ENCODE assay signal across 8 cellular contexts in genomic region chr1:235865565-235866206, GRCh38. TPM values are rescaled to one million over a fixed set of nuclear protein-coding genes. Genes with fewer than 3 reads are reported as not detected.
DNase-seq lines count a peak whose midpoint lies in the region; ATAC-seq lines count a peak whose summit lies in the region.

No MANE protein-coding gene starts in this region.

- H3K27me3 ChIP-seq in iPS-20b (ENCODE audit: insufficient read depth, low read length) (peaks cover 30% of the 10 kb centered on the region), stomach smooth muscle (ENCODE audit: control insufficient read depth in 1 of 2, insufficient read depth in 2 of 2, low read length in 2 of 2) (no peaks in the 10 kb centered on the region)

- H3K4me1 ChIP-seq in iPS-20b (ENCODE audit: insufficient read depth, low read length) (no peaks in the 10 kb centered on the region; the same call in 1 of the 2 replicates), stomach smooth muscle (ENCODE audit: control insufficient read depth, insufficient read depth, low read length) (peaks cover 20% of the 10 kb centered on the region)

- H3K4me3 ChIP-seq in iPS-20b (ENCODE audit: low read length) = peak overlapping the region; percentile 65
- peak overlapping the region; percentile 75 to 91 for H3K4me3 ChIP-seq in stomach smooth muscle (ENCODE audit: low read length in 2 of 2)

- POLR2A ChIA-PET in activated CD4-positive, alpha-beta memory T cell treated with anti-CD3 and anti-CD28 coated beads, Interleukin-2, amount 10 ng/mL, durations not matched to agents 7 days and 5 days (lab: Charles Lee) = interaction anchor here (0.8 to 4.2 kb wide), 23 partner anchors 8 to 361 kb away, joined by 3 to 41 read pairs (median 5); partner anchors contain the start of gene B3GALNT2

- H3K27me3 Mint-ChIP-seq in activated CD4-positive, alpha-beta memory T cell treated with anti-CD3 and anti-CD28 coated beads, Interleukin-2, amount 10 ng/mL, durations not matched to agents 7 days and 5 days = no peaks in the 10 kb centered on the region

- peaks cover 22% of the 10 kb centered on the region for H3K36me3 Mint-ChIP-seq in activated CD4-positive, alpha-beta memory T cell treated with anti-CD3 and anti-CD28 coated beads, Interleukin-2, amount 10 ng/mL, durations not matched to agents 7 days and 5 days (ENCODE audit: low read depth)

- no peak for DNase-seq in activated CD4-positive, alpha-beta memory T cell treated with anti-CD3 and anti-CD28 coated beads, Interleukin-2, amount 10 ng/mL, durations not matched to agents 7 days and 5 days
- DNase-seq in GF-D8 (lab: John Stamatoyannopoulos, UW) (no peak), retina (no peak), SK-N-DZ (ENCODE audit: low spot score) (no peak)

- no peaks in the 10 kb centered on the region for H3K9me3 ChIP-seq in iPS-20b (ENCODE audit: insufficient read depth, low read depth, low read length)
- no peaks in the 10 kb centered on the region for H3K9me3 ChIP-seq in stomach smooth muscle (ENCODE audit: control insufficient read depth in 2 of 2, low read length in 2 of 2)

- ATAC-seq in GM18858 (IDR thresholded peaks at IDR 0.05; ENCODE audit: unreplicated experiment) (peak; percentile 1), HG02938 (IDR thresholded peaks at IDR 0.05; ENCODE audit: unreplicated experiment) (peak; percentile 2)

- peak overlapping the region; percentile 87 for H3K27ac Mint-ChIP-seq in activated CD4-positive, alpha-beta memory T cell treated with anti-CD3 and anti-CD28 coated beads, Interleukin-2, amount 10 ng/mL, durations not matched to agents 7 days and 5 days

- H3K4me1 Mint-ChIP-seq in activated CD4-positive, alpha-beta memory T cell treated with anti-CD3 and anti-CD28 coated beads, Interleukin-2, amount 10 ng/mL, durations not matched to agents 7 days and 5 days = peaks cover 53% of the 10 kb centered on the region

- H3K36me3 ChIP-seq in iPS-20b (ENCODE audit: insufficient read depth, low read depth, low read length) (no peaks in the 10 kb centered on the region), stomach smooth muscle (ENCODE audit: control insufficient read depth in 2 of 2, insufficient read depth in 2 of 2, low read length in 2 of 2) (no peaks in the 10 kb centered on the region)

- H3K4me3 Mint-ChIP-seq in activated CD4-positive, alpha-beta memory T cell treated with anti-CD3 and anti-CD28 coated beads, Interleukin-2, amount 10 ng/mL, durations not matched to agents 7 days and 5 days = peak overlapping the region; percentile 91

- CTCF ChIA-PET in activated CD4-positive, alpha-beta memory T cell treated with anti-CD3 and anti-CD28 coated beads, Interleukin-2, amount 10 ng/mL, durations not matched to agents 7 days and 5 days (lab: Charles Lee) = interaction anchor here (0.7 to 4.5 kb wide), 18 partner anchors 8 to 352 kb away, joined by 3 to 88 read pairs (median 4); no protein-coding TSS in a partner anchor

- peak overlapping the region; percentile 25; the same call in 1 of the 2 replicates for H3K9ac ChIP-seq in iPS-20b (ENCODE audit: low read depth, low read length)
- peak overlapping the region; percentile 63 to 94 for H3K9ac ChIP-seq in stomach smooth muscle (ENCODE audit: low read length in 2 of 2)

- H3K27ac ChIP-seq in iPS-20b (ENCODE audit: low read length) (no peak overlapping the region), stomach smooth muscle (ENCODE audit: low read length) (peak overlapping the region; percentile 77)

- H3K9me3 Mint-ChIP-seq in activated CD4-positive, alpha-beta memory T cell treated with anti-CD3 and anti-CD28 coated beads, Interleukin-2, amount 10 ng/mL, durations not matched to agents 7 days and 5 days = no peaks in the 10 kb centered on the region

RNA-seq across cellular contexts. Expression of gene LYST, which starts 1.0 kb away (rescaled TPM):
- 10 to 100 TPM; 34.4 to 36.0 TPM for total RNA-seq in activated CD4-positive, alpha-beta memory T cell treated with anti-CD3 and anti-CD28 coated beads, Interleukin-2, amount 10 ng/mL, durations not matched to agents 7 days and 5 days
- polyA plus RNA-seq in SK-N-DZ (2014; cell fraction: cytosol; rRNA removed) = 1.7 and 2.1 TPM in 2 replicates
- 3.1 and 4.9 TPM in 2 replicates for polyA plus RNA-seq in SK-N-DZ (2014; cell fraction: nucleus; rRNA removed)
